ENCODE assay signal across 9 cellular contexts in genomic region chr6:31204751-31205145, GRCh38. TPM values are rescaled to one million over a fixed set of nuclear protein-coding genes. Genes with fewer than 3 reads are reported as not detected.
DNase-seq lines count a peak whose midpoint lies in the region; ATAC-seq and TF ChIP-seq lines count a peak whose summit lies in the region.
"Had no signal": no experiment of that assay in that cellular context is flagged by ENCODE, and none has a peak within 500 bp of the region (broad histone marks: within the 10 kb centered on the region; RNA-seq: fewer than 3 reads in every experiment).

No MANE protein-coding gene starts in this region.

- H3K4me3 ChIP-seq in HCT116 (replicated peaks in 1 of 2; ENCODE audit: low read depth in 1 of 2, low read length in 2 of 2): no peak overlapping the region
- no peak overlapping the region for H3K4me3 ChIP-seq in naive thymus-derived CD4-positive, alpha-beta T cell (ENCODE audit: low read length)

- ATAC-seq in HCT116 (no peak), GM18498 (IDR thresholded peaks at IDR 0.05; ENCODE audit: unreplicated experiment) (no peak)
- no peak for ATAC-seq in activated naive CD8-positive, alpha-beta T cell treated with anti-CD3 and anti-CD28 coated beads, Interleukin-2, amount 10 ng/mL, durations not matched to agents 7 days and 5 days (ENCODE audit: low read depth)
- ATAC-seq in naive thymus-derived CD4-positive, alpha-beta T cell: no peak

- no peaks in the 10 kb centered on the region for H3K27me3 Mint-ChIP-seq in activated naive CD8-positive, alpha-beta T cell treated with anti-CD3 and anti-CD28 coated beads, Interleukin-2, amount 10 ng/mL, durations not matched to agents 7 days and 5 days
- H3K27me3 Mint-ChIP-seq in naive thymus-derived CD4-positive, alpha-beta T cell: no peaks in the 10 kb centered on the region

- peak overlapping the region; percentile 68 for H3K27ac ChIP-seq in C4-2B
- peak overlapping the region; percentile 56; the same call in 1 of the 2 replicates for H3K27ac ChIP-seq in HCT116 (ENCODE audit: low read depth, low read length)
- H3K27ac ChIP-seq in naive thymus-derived CD4-positive, alpha-beta T cell (ENCODE audit: low read depth, low read length): peak overlapping the region; percentile 73

- H3K27ac Mint-ChIP-seq in activated naive CD8-positive, alpha-beta T cell treated with anti-CD3 and anti-CD28 coated beads, Interleukin-2, amount 10 ng/mL, durations not matched to agents 7 days and 5 days: peak overlapping the region; percentile 94
- H3K27ac Mint-ChIP-seq in naive thymus-derived CD4-positive, alpha-beta T cell: peak overlapping the region; percentile 82 to 97 (median 96)

- peak overlapping the region; percentile 85 for H3K4me3 Mint-ChIP-seq in activated naive CD8-positive, alpha-beta T cell treated with anti-CD3 and anti-CD28 coated beads, Interleukin-2, amount 10 ng/mL, durations not matched to agents 7 days and 5 days
- H3K4me3 Mint-ChIP-seq in naive thymus-derived CD4-positive, alpha-beta T cell: peak overlapping the region; percentile 74 to 96 (median 89)

- no TSS peak for BruUV-seq in HCT116 (replicated peaks; lab: Mats Ljungman, UMichigan)

- TF ChIP-seq POLR2A in HCT116 (IDR thresholded peaks at IDR 0.05; ENCODE audit: borderline replicate concordance, extremely low read depth, insufficient read depth, insufficient read length) (no peak), erythroblast (IDR thresholded peaks at IDR 0.05; ENCODE audit: low read length) (no peak)

- H3K9ac ChIP-seq in HCT116 (ENCODE audit: low read length): no peak overlapping the region

- H3K36me3 ChIP-seq in HCT116 (ENCODE audit: control insufficient read depth in 1 of 2, insufficient read depth in 2 of 2, low read length in 2 of 2): no peaks in the 10 kb centered on the region
- H3K36me3 ChIP-seq in naive thymus-derived CD4-positive, alpha-beta T cell (ENCODE audit: control insufficient read depth in 2 of 3, insufficient read depth in 3 of 3, low read length in 3 of 3): peaks cover 0 to 4% (median 0%) of the 10 kb centered on the region in 3 experiments

- TF ChIP-seq CTCF in C4-2B (conservative IDR thresholded peaks at IDR 0.05) (no peak), HCT116 (IDR thresholded peaks at IDR 0.05 in 2 of 3, conservative IDR thresholded peaks at IDR 0.05 in 1 of 3; ENCODE audit: borderline replicate concordance in 1 of 3, insufficient read depth in 1 of 3, low read depth in 2 of 3, low read length in 2 of 3) (no peak)

- H4K20me1 ChIP-seq in HCT116 (ENCODE audit: insufficient read depth): no peaks in the 10 kb centered on the region

- no peak for TF ChIP-seq RAD21 in HCT116 (IDR thresholded peaks at IDR 0.05; ENCODE audit: low read depth)

- peaks cover 44% of the 10 kb centered on the region for H3K4me1 Mint-ChIP-seq in activated naive CD8-positive, alpha-beta T cell treated with anti-CD3 and anti-CD28 coated beads, Interleukin-2, amount 10 ng/mL, durations not matched to agents 7 days and 5 days
- H3K4me1 Mint-ChIP-seq in naive thymus-derived CD4-positive, alpha-beta T cell: peaks cover 42 to 62% (median 53%) of the 10 kb centered on the region in 7 donors

- intact Hi-C loops in HCT116 (cut with micrococcal nuclease): loop anchor here (5.0 kb wide), 1 partner anchor 393 kb away; no protein-coding TSS in a partner anchor
- intact Hi-C loops in naive thymus-derived CD4-positive, alpha-beta T cell (cut with micrococcal nuclease): loop anchor here (1.0 to 10.0 kb wide), 3 partner anchors 68 to 2000 kb away; partner anchors contain the start of genes HLA-C (in 1 of the 2), HSD17B8 (in 1 of the 2), MDC1 (in 1 of the 2) and RING1 (in 1 of the 2)

- CTCF ChIA-PET in HCT116 (lab: Charles Lee): no interaction called here
- CTCF ChIA-PET in naive thymus-derived CD4-positive, alpha-beta T cell (lab: Charles Lee): interaction anchor here (2.5 kb wide), 1 partner anchor 162 kb away, joined by 13 read pairs; no protein-coding TSS in a partner anchor

- H3K9me3 Mint-ChIP-seq in activated naive CD8-positive, alpha-beta T cell treated with anti-CD3 and anti-CD28 coated beads, Interleukin-2, amount 10 ng/mL, durations not matched to agents 7 days and 5 days: no peaks in the 10 kb centered on the region
- peaks cover 0 to 3% (median 0%) of the 10 kb centered on the region in 11 donors for H3K9me3 Mint-ChIP-seq in naive thymus-derived CD4-positive, alpha-beta T cell

- RAD21 ChIA-PET in HCT116 (lab: Charles Lee; ENCODE audit: low non-redundant PET in 1 of 2, low total read pairs in 2 of 2, uncharacterized antibody in 2 of 2, unreplicated experiment in 2 of 2): no interaction called here

- H3K4me1 ChIP-seq in HCT116 (ENCODE audit: control insufficient read depth in 1 of 2, insufficient read depth in 2 of 2, low read length in 2 of 2): peaks cover 16 to 34% of the 10 kb centered on the region in 2 experiments
- peaks cover 21 to 31% of the 10 kb centered on the region in 2 donors for H3K4me1 ChIP-seq in naive thymus-derived CD4-positive, alpha-beta T cell (ENCODE audit: control insufficient read depth in 2 of 2, insufficient read depth in 2 of 2, low read length in 2 of 2)

- no peaks in the 10 kb centered on the region for H3K9me2 ChIP-seq in HCT116 (ENCODE audit: insufficient read depth)

- peaks cover 22% of the 10 kb centered on the region for H3K36me3 Mint-ChIP-seq in activated naive CD8-positive, alpha-beta T cell treated with anti-CD3 and anti-CD28 coated beads, Interleukin-2, amount 10 ng/mL, durations not matched to agents 7 days and 5 days
- peaks cover 5 to 24% (median 5%) of the 10 kb centered on the region in 5 donors for H3K36me3 Mint-ChIP-seq in naive thymus-derived CD4-positive, alpha-beta T cell

- H3K9me3 ChIP-seq in HCT116 (ENCODE audit: control insufficient read depth in 1 of 2, insufficient read depth in 1 of 2, low read depth in 1 of 2, low read length in 2 of 2): no peaks in the 10 kb centered on the region
- no peaks in the 10 kb centered on the region for H3K9me3 ChIP-seq in naive thymus-derived CD4-positive, alpha-beta T cell (ENCODE audit: control insufficient read depth in 2 of 3, low read length in 3 of 3)

- POLR2A ChIA-PET in HCT116 (lab: Charles Lee): no interaction called here
- POLR2A ChIA-PET in activated naive CD8-positive, alpha-beta T cell treated with anti-CD3 and anti-CD28 coated beads, Interleukin-2, amount 10 ng/mL, durations not matched to agents 7 days and 5 days (lab: Charles Lee): no interaction called here
- POLR2A ChIA-PET in naive thymus-derived CD4-positive, alpha-beta T cell (lab: Charles Lee): interaction anchor here (0.6 to 6.8 kb wide), 4 partner anchors 19 to 986 kb away, joined by 3 to 35 read pairs (median 4); partner anchors contain the start of gene PBX2

- no peaks in the 10 kb centered on the region for H3K27me3 ChIP-seq in HCT116 (ENCODE audit: insufficient read depth, low read length)
- no peaks in the 10 kb centered on the region for H3K27me3 ChIP-seq in naive thymus-derived CD4-positive, alpha-beta T cell (ENCODE audit: control insufficient read depth in 2 of 2, insufficient read depth in 2 of 2, low read length in 2 of 2)

- H2AFZ ChIP-seq in HCT116 (ENCODE audit: low read depth, low read length, poor library complexity, severe bottlenecking): no peak overlapping the region

- peaks cover 9% of the 10 kb centered on the region for H3K79me2 ChIP-seq in HCT116 (ENCODE audit: insufficient read depth, low read length)

- DNase-seq in HCT116 (ENCODE audit: low read depth, low spot score): no peak
- no peak for DNase-seq in activated naive CD8-positive, alpha-beta T cell treated with anti-CD3 and anti-CD28 coated beads, Interleukin-2, amount 10 ng/mL, durations not matched to agents 7 days and 5 days
- no peak for DNase-seq in naive thymus-derived CD4-positive, alpha-beta T cell
- no peak for DNase-seq in Ammon's horn (ENCODE audit: low spot score)
- no peak for DNase-seq in cerebellum (ENCODE audit: low spot score)
- DNase-seq in erythroblast (lab: John Stamatoyannopoulos, UW): no peak
- DNase-seq: SHP77 treated with DMSO at 0.1 percent for 48 hours had no signal

- H3K4me2 ChIP-seq in HCT116 (ENCODE audit: low read length): peak overlapping the region; percentile 64; the same call in 1 of the 2 replicates

TF ChIP-seq in HCT116, 20 proteins besides CTCF, POLR2A, EP300 and RAD21:
- TF ChIP-seq MAX (IDR thresholded peaks at IDR 0.05): no peak
- no peak for TF ChIP-seq EZH2 (IDR thresholded peaks at IDR 0.05)

RNA-seq across cellular contexts. Expression of gene POU5F1, which starts 34.3 kb away (rescaled TPM):
- total RNA-seq in HCT116 (2021; ENCODE audit: unreplicated experiment) (1.9 TPM), cerebellum (not detected)
- 0.07 and 0.17 TPM in 2 replicates for polyA plus RNA-seq in HCT116 (2012)
- total RNA-seq in activated naive CD8-positive, alpha-beta T cell treated with anti-CD3 and anti-CD28 coated beads, Interleukin-2, amount 10 ng/mL, durations not matched to agents 7 days and 5 days: under 1 TPM; 0.22 to 0.34 TPM
- under 1 TPM in 1 of 5 experiments, not detected in 4; 0.46 TPM for total RNA-seq in naive thymus-derived CD4-positive, alpha-beta T cell
- under 1 TPM in 1 of 2 donors, not detected in 1; 0.18 TPM for polyA plus RNA-seq in naive thymus-derived CD4-positive, alpha-beta T cell

RNA-seq across cellular contexts. Expression of gene TCF19, which starts 46.4 kb away (rescaled TPM):
- total RNA-seq in HCT116 (2021; ENCODE audit: unreplicated experiment) (15.4 TPM), cerebellum (9.1 TPM)
- 7.0 and 8.3 TPM in 2 replicates for polyA plus RNA-seq in HCT116 (2012)
- total RNA-seq in activated naive CD8-positive, alpha-beta T cell treated with anti-CD3 and anti-CD28 coated beads, Interleukin-2, amount 10 ng/mL, durations not matched to agents 7 days and 5 days: 10 to 100 TPM; 81.0 to 83.3 TPM
- 10 to 100 TPM in 1 of 5 experiments, 1 to 10 TPM in 4; 4.3 to 78.9 (median 9.4) TPM for total RNA-seq in naive thymus-derived CD4-positive, alpha-beta T cell
- polyA plus RNA-seq in naive thymus-derived CD4-positive, alpha-beta T cell: 1 to 10 TPM; 9.4 to 9.7 TPM

RNA-seq across cellular contexts. Expression of gene CCHCR1, which starts 47.1 kb away (rescaled TPM):
- total RNA-seq in HCT116 (2021; ENCODE audit: unreplicated experiment) (40.7 TPM), cerebellum (11.3 TPM)
- 31.1 and 33.3 TPM in 2 replicates for polyA plus RNA-seq in HCT116 (2012)
- 10 to 100 TPM; 52.5 to 57.7 TPM for total RNA-seq in activated naive CD8-positive, alpha-beta T cell treated with anti-CD3 and anti-CD28 coated beads, Interleukin-2, amount 10 ng/mL, durations not matched to agents 7 days and 5 days
- 10 to 100 TPM; 20.1 to 46.4 (median 35.5) TPM for total RNA-seq in naive thymus-derived CD4-positive, alpha-beta T cell
- polyA plus RNA-seq in naive thymus-derived CD4-positive, alpha-beta T cell: 10 to 100 TPM in 1 of 2 donors, 1 to 10 TPM in 1; 6.9 to 11.1 TPM
